Comparison of ENCODE assay signal across 8 cellular contexts in genomic region chr19:1408300-1409203, GRCh38. TPM values are rescaled to one million over a fixed set of nuclear protein-coding genes. Genes with fewer than 3 reads are reported as not detected.
A peak's percentile ranks its signal among the peaks of the same experiment; 100 is the strongest.
DNase-seq lines count a peak whose midpoint lies in the region; ATAC-seq, FAIRE-seq and TF ChIP-seq lines count a peak whose summit lies in the region.

No MANE protein-coding gene starts in this region.

- H3K27me3 ChIP-seq in OCI-LY3 (ENCODE audit: low read depth, low read length) = no peaks in the 10 kb centered on the region
- no peaks in the 10 kb centered on the region for H3K27me3 ChIP-seq in gastroesophageal sphincter
- no peaks in the 10 kb centered on the region for H3K27me3 ChIP-seq in trophoblast cell (ENCODE audit: insufficient read depth, low read length)

- H3K9me3 ChIP-seq in OCI-LY3 (ENCODE audit: insufficient read depth, low read length) = no peaks in the 10 kb centered on the region
- no peaks in the 10 kb centered on the region for H3K9me3 ChIP-seq in gastroesophageal sphincter
- H3K9me3 ChIP-seq in trophoblast cell (ENCODE audit: insufficient read depth, low read depth, low read length) = peaks cover 2% of the 10 kb centered on the region

- H3K79me1 ChIP-seq in trophoblast cell (ENCODE audit: low read length) = peaks cover 18% of the 10 kb centered on the region

- no peak for ATAC-seq in gastroesophageal sphincter

- peak overlapping the region; percentile 85 for H3K18ac ChIP-seq in trophoblast cell (ENCODE audit: low read length)

- H3K36me3 ChIP-seq in OCI-LY3 (replicated peaks; ENCODE audit: low read depth, low read length) = peaks cover 47% of the 10 kb centered on the region
- H3K36me3 ChIP-seq in gastroesophageal sphincter = peaks cover 0 to 11% of the 10 kb centered on the region in 2 donors
- peaks cover 37 to 38% of the 10 kb centered on the region in 2 experiments for H3K36me3 ChIP-seq in trophoblast cell (ENCODE audit: control insufficient read depth in 1 of 2, insufficient read depth in 2 of 2, low read length in 2 of 2)

- FAIRE-seq in GM19239 (lab: Jason Lieb, UNC) = peak; percentile 44
- no peak for FAIRE-seq in D721Med (lab: Jason Lieb, UNC)

- peaks cover 51% of the 10 kb centered on the region for H4K20me1 ChIP-seq in OCI-LY3 (ENCODE audit: insufficient read depth, low read length)

- H2AFZ ChIP-seq in OCI-LY3 (ENCODE audit: low read depth, low read length) (no peak overlapping the region), trophoblast cell (ENCODE audit: insufficient read depth, low read length, poor library complexity) (peak overlapping the region; percentile 60)

- no CpG with 5 or more reads among the region's 69 CpGs for WGBS in gastroesophageal sphincter (ENCODE audit: low coverage in 1 of 2), 2 donors
- no CpG with 5 or more reads among the region's 69 CpGs for WGBS in trophoblast cell (ENCODE audit: extremely low coverage, insufficient coverage, insufficient read length)

- H2BK12ac ChIP-seq in trophoblast cell (ENCODE audit: low read length) = no peak overlapping the region

- TF ChIP-seq CTCF in OCI-LY3 (IDR thresholded peaks at IDR 0.05; ENCODE audit: low read depth, low read length) (no peak), gastroesophageal sphincter (IDR thresholded peaks at IDR 0.05) (no peak), D721Med (IDR thresholded peaks at IDR 0.05; ENCODE audit: insufficient read depth, missing control alignments) (no peak)

- no peak for TF ChIP-seq EP300 in gastroesophageal sphincter (IDR thresholded peaks at IDR 0.05)

- H3K79me2 ChIP-seq in OCI-LY3 (ENCODE audit: low read length) (peaks cover 62% of the 10 kb centered on the region), trophoblast cell (ENCODE audit: control insufficient read depth, insufficient read depth, low read length, poor library complexity) (peaks cover 59% of the 10 kb centered on the region)

- H4K8ac ChIP-seq in trophoblast cell (ENCODE audit: low read depth, low read length) = peak overlapping the region; percentile 82

- peak overlapping the region; percentile 85 for H3K27ac ChIP-seq in OCI-LY3 (ENCODE audit: low read length)
- H3K27ac ChIP-seq in gastroesophageal sphincter = peak overlapping the region; percentile 83 to 98 (median 97)
- H3K27ac ChIP-seq in trophoblast cell (ENCODE audit: low read depth, low read length) = peak overlapping the region; percentile 83

- H3K23ac ChIP-seq in trophoblast cell (ENCODE audit: low read length) = no peak overlapping the region

- H4K91ac ChIP-seq in trophoblast cell (ENCODE audit: low read depth, low read length) = peak overlapping the region; percentile 98

- H4K12ac ChIP-seq in trophoblast cell (ENCODE audit: low read depth, low read length) = peak overlapping the region; percentile 82

- peak overlapping the region; percentile 98 for H2AK5ac ChIP-seq in trophoblast cell (ENCODE audit: low read length)

- H3K4me1 ChIP-seq in OCI-LY3 (ENCODE audit: low read length) (peaks cover 34% of the 10 kb centered on the region), gastroesophageal sphincter (peaks cover 3 to 61% (median 45%) of the 10 kb centered on the region in 3 donors), trophoblast cell (ENCODE audit: control insufficient read depth in 1 of 2, insufficient read depth in 2 of 2, low read length in 2 of 2) (peaks cover 28 to 30% of the 10 kb centered on the region in 2 experiments)

- TF ChIP-seq POLR2A in gastroesophageal sphincter (IDR thresholded peaks at IDR 0.05) = peak; percentile 14 to 23

- H3K9ac ChIP-seq in OCI-LY3 (ENCODE audit: low read length) (peak overlapping the region; percentile 100), trophoblast cell (ENCODE audit: low read length) (peak overlapping the region; percentile 95)

- H3K14ac ChIP-seq in trophoblast cell (ENCODE audit: low read length) = peak overlapping the region; percentile 96

- H3K4me3 ChIP-seq in OCI-LY3 (ENCODE audit: low read length) (peak overlapping the region; percentile 95), gastroesophageal sphincter (peak overlapping the region; percentile 88 to 100), trophoblast cell (ENCODE audit: low read depth, low read length) (peak overlapping the region; percentile 86)

- H3K4ac ChIP-seq in trophoblast cell (ENCODE audit: low read depth, low read length) = peak overlapping the region; percentile 96

- H2BK120ac ChIP-seq in trophoblast cell (ENCODE audit: insufficient read depth, low read length, poor library complexity) = peak overlapping the region; percentile 85

- H3K4me2 ChIP-seq in OCI-LY3 (ENCODE audit: low read length) = peak overlapping the region; percentile 98
- peak overlapping the region; percentile 62 for H3K4me2 ChIP-seq in trophoblast cell (ENCODE audit: low read length)

- H2BK5ac ChIP-seq in trophoblast cell (ENCODE audit: low read depth, low read length, poor library complexity) = peak overlapping the region; percentile 96

- DNase-seq in GM19239 (ENCODE audit: insufficient read length, low spot score) (no peak), activated gamma-delta T cell treated with Interleukin-2 at 50 U/mL for 16 hours (peak; percentile 54), trophoblast cell (peak; percentile 68 to 83), mesenteric fat pad (ENCODE audit: low spot score) (no peak), NCI-H1694 (lab: John Stamatoyannopoulos, UW) (no peak), D721Med (ENCODE audit: insufficient read length, low spot score) (no peak)

RNA-seq across cellular contexts. Expression of gene DAZAP1, which starts 1.2 kb away (rescaled TPM):
- total RNA-seq in gastroesophageal sphincter (10 to 100 TPM; 45.3 to 75.4 (median 64.0) TPM), mesenteric fat pad (110 TPM)
- polyA plus RNA-seq in trophoblast cell (2013) = 126 and 130 TPM in 2 replicates

RNA-seq across cellular contexts. Expression of gene GAMT, which starts 7.2 kb away (rescaled TPM):
- total RNA-seq in gastroesophageal sphincter (10 to 100 TPM; 10.4 to 14.7 (median 10.9) TPM), mesenteric fat pad (8.4 TPM)
- 20.3 and 20.6 TPM in 2 replicates for polyA plus RNA-seq in trophoblast cell (2013)

RNA-seq across cellular contexts. Expression of gene NDUFS7, which starts 24.8 kb away (rescaled TPM):
- total RNA-seq in gastroesophageal sphincter (100 to 1,000 TPM in 1 of 4 donors, 10 to 100 TPM in 3; 77.7 to 106 (median 86.1) TPM), mesenteric fat pad (75.3 TPM)
- 38.6 and 39.3 TPM in 2 replicates for polyA plus RNA-seq in trophoblast cell (2013)

RNA-seq across cellular contexts. Expression of gene RPS15, which starts 29.6 kb away (rescaled TPM):
- total RNA-seq in gastroesophageal sphincter (1,000 to 10,000 TPM; 1,291 to 3,466 (median 2,344) TPM), mesenteric fat pad (909 TPM)
- polyA plus RNA-seq in trophoblast cell (2013) = 1,862 and 1,936 TPM in 2 replicates

RNA-seq across cellular contexts. Expression of gene APC2, which starts 41.4 kb away (rescaled TPM):
- total RNA-seq in gastroesophageal sphincter = 1 to 10 TPM in 1 of 4 donors, under 1 TPM in 3; 0.02 to 1.2 (median 0.35) TPM
- 0.18 and 0.40 TPM in 2 replicates for polyA plus RNA-seq in trophoblast cell (2013)
- 0.10 TPM for total RNA-seq in mesenteric fat pad

Comparison
In these comparisons a context has a peak if more than half of its experiments do, and no peak if none do; other contexts are left out.
1. DNase-seq: peak in activated gamma-delta T cell treated with Interleukin-2 at 50 U/mL for 16 hours (single experiment) and trophoblast cell (2 of 2); none in GM19239 (single experiment), mesenteric fat pad (single experiment), NCI-H1694 (single experiment) and D721Med (single experiment).
2. Peak in every context shown above with its lines, with median percentiles within 50 percentile points of each other: H3K27ac ChIP-seq and H3K4me3 ChIP-seq.